Comparison of ENCODE assay signal across 26 cellular contexts in the genomic region with DNA sequence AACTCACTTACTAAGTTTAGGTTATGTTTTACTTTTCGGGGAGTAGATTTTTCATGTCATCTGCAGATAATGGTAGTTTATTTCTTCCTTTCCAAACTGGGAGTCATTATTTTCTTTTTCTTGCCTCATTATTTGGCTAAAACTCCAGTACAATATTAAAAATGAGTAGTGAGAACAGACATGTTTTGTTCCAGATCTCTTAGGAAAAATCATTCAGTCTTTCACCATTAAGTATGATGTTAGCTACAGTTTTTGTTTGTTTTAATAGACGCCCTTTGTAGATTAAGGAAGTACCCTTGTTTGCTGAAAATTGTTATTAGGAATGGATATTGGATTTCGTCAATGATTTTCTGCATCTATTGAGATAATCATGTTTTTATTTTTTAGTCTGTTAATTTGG.
"Had no signal": no experiment of that assay in that cellular context is flagged by ENCODE, and none has a peak within 500 bp of the region (broad histone marks: within the 10 kb centered on the region; RNA-seq: fewer than 3 reads in every experiment).

No MANE protein-coding gene starts in this region.

- DNase-seq: colonic mucosa; cortex of kidney; dermis blood vessel endothelial cell; dorsolateral prefrontal cortex; effector CD4-positive, alpha-beta T cell; effector CD8-positive, alpha-beta T cell; effector memory CD4-positive, alpha-beta T cell; effector memory CD8-positive, alpha-beta T cell; endodermal cell; erythroblast; esophagus squamous epithelium; foreskin fibroblast; foreskin keratinocyte; foreskin melanocyte; gastrocnemius medialis; glutamatergic neuron; head of caudate nucleus; heart left ventricle; heart right ventricle had no signal

- H3K4me3 ChIP-seq: colonic mucosa, coronary artery, dorsolateral prefrontal cortex, esophagus muscularis mucosa, esophagus squamous epithelium, gastrocnemius medialis, gastroesophageal sphincter, heart left ventricle, heart right ventricle had no signal

- H3K4me1 ChIP-seq: colonic mucosa, esophagus muscularis mucosa, esophagus squamous epithelium, gastrocnemius medialis, gastroesophageal sphincter, heart left ventricle, heart right ventricle had no signal

- H3K27me3 ChIP-seq: colonic mucosa, dorsolateral prefrontal cortex, esophagus muscularis mucosa, esophagus squamous epithelium, foreskin keratinocyte, gastrocnemius medialis, gastroesophageal sphincter, heart left ventricle, heart right ventricle had no signal

- FAIRE-seq: colon, endothelial cell of umbilical vein had no signal

- H3K27ac ChIP-seq: colonic mucosa, coronary artery, dorsolateral prefrontal cortex, epithelial cell of prostate, esophagus muscularis mucosa, esophagus squamous epithelium, gastrocnemius medialis, gastroesophageal sphincter, heart left ventricle had no signal

- H3K36me3 ChIP-seq: colonic mucosa, esophagus muscularis mucosa, esophagus squamous epithelium, gastrocnemius medialis, gastroesophageal sphincter, heart left ventricle, heart right ventricle had no signal

- ATAC-seq: effector memory CD8-positive, alpha-beta T cell; esophagus mucosa; foreskin keratinocyte; gastrocnemius medialis; gastroesophageal sphincter had no signal

- H3K9me3 ChIP-seq: colonic mucosa, esophagus muscularis mucosa, esophagus squamous epithelium, gastrocnemius medialis had no signal
